ENCODE assay signal across 28 cellular contexts in the genomic region with DNA sequence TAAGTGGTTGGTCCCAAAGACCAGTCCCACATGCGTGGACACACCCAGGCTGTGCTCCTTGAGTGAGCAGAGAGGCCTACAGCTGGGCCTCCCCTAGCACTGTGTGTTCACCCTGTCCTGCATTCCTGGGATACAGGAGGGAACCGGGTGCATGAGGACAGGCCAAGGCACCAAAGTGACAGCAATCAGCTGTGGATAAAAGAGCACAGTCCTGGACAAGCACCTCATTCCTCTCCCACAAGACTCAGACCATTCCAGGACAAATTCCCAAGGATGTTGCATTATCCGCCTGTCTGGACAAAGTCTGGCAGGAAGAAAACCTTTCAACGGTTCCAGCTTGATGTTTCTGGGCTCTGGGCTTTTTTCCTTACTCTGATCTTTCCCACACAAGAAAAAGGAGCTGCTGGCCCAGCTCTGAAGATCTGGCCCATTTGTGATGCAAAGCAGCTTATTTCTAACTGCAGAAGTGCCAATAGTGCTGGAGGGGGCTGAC.
DNase-seq lines count a peak whose midpoint lies in the region; ATAC-seq and TF ChIP-seq lines count a peak whose summit lies in the region.
"Had no signal": no experiment of that assay in that cellular context is flagged by ENCODE, and none has a peak within 500 bp of the region (broad histone marks: within the 10 kb centered on the region; RNA-seq: fewer than 3 reads in every experiment).

No MANE protein-coding gene starts in this region.

- intact Hi-C loops in Right ventricle myocardium inferior (cut with DNase I) = no loop called here
- intact Hi-C loops in cardiac septum (cut with DNase I) = no loop called here

- H3K9me3 ChIP-seq in right atrium auricular region = peaks cover 0 to 7% of the 10 kb centered on the region in 2 donors
- H3K9me3 ChIP-seq in osteoblast (ENCODE audit: low read depth, low read length) = peaks cover 2% of the 10 kb centered on the region
- H3K9me3 ChIP-seq: Caco-2, colonic mucosa, lower lobe of right lung, MG63, sigmoid colon had no signal

- ATAC-seq in Right ventricle myocardium inferior (peak; percentile 82), HG03439 (IDR thresholded peaks at IDR 0.05; ENCODE audit: unreplicated experiment) (no peak), GM18861 (IDR thresholded peaks at IDR 0.05; ENCODE audit: unreplicated experiment) (no peak)
- ATAC-seq: activated CD8-positive, alpha-beta T cell treated with anti-CD3 and anti-CD28 coated beads for 36 hours; activated T-helper 17 cell treated with anti-CD3 and anti-CD28 coated beads, Interleukin-2, amount 50 U/mL, for 72 hours; lower lobe of right lung; PC-3 had no signal

- peak overlapping the region; percentile 74 for H2AFZ ChIP-seq in osteoblast (ENCODE audit: low read length)

- H4K20me1 ChIP-seq in osteoblast (ENCODE audit: insufficient read depth, low read length) = no peaks in the 10 kb centered on the region

- no peak for TF ChIP-seq CTCF in right atrium auricular region (IDR thresholded peaks at IDR 0.05)
- TF ChIP-seq CTCF in osteoblast (IDR thresholded peaks at IDR 0.05; ENCODE audit: extremely low read depth, low read depth, low read length) = no peak

- no peak overlapping the region for H3K4me2 ChIP-seq in osteoblast (ENCODE audit: insufficient read depth, low read length)
- H3K4me2 ChIP-seq: KMS-11 had no signal

- H3K4me1 ChIP-seq in right atrium auricular region (peaks cover 0 to 11% of the 10 kb centered on the region in 2 donors), osteoblast (ENCODE audit: insufficient read depth, low read length) (peaks cover 4% of the 10 kb centered on the region)
- H3K4me1 ChIP-seq: Caco-2, colonic mucosa, sigmoid colon had no signal

- no peaks in the 10 kb centered on the region for H3K36me3 ChIP-seq in right atrium auricular region
- H3K36me3 ChIP-seq in osteoblast (ENCODE audit: insufficient read depth, low read length) = no peaks in the 10 kb centered on the region
- H3K36me3 ChIP-seq: cardiac muscle cell, colonic mucosa, lower lobe of right lung, MG63, sigmoid colon, tibial nerve had no signal

- H3K27me3 ChIP-seq in right atrium auricular region = no peaks in the 10 kb centered on the region
- H3K27me3 ChIP-seq in osteoblast (ENCODE audit: insufficient read depth, low read length) = no peaks in the 10 kb centered on the region
- H3K27me3 ChIP-seq: cardiac muscle cell, colonic mucosa, MG63, sigmoid colon, tibial nerve had no signal

- H3K4me3 ChIP-seq in right atrium auricular region (no peak overlapping the region), osteoblast (ENCODE audit: insufficient read depth, low read length) (no peak overlapping the region)
- H3K4me3 ChIP-seq: cardiac muscle cell, colonic mucosa, lower lobe of right lung, MG63, sigmoid colon, tibial nerve had no signal

- peak overlapping the region; percentile 23 to 43 for H3K27ac ChIP-seq in right atrium auricular region
- H3K27ac ChIP-seq in osteoblast (ENCODE audit: low read depth, low read length) = no peak overlapping the region
- H3K27ac ChIP-seq: cardiac muscle cell, colonic mucosa, KMS-11, lower lobe of right lung, tibial nerve had no signal

- H3K79me2 ChIP-seq in osteoblast (ENCODE audit: insufficient read depth, low read length) = no peaks in the 10 kb centered on the region

- DNase-seq in Right ventricle myocardium inferior (ENCODE audit: missing footprints) = no peak
- no peak for DNase-seq in cardiac septum (ENCODE audit: low spot score)
- no peak for DNase-seq in right atrium auricular region (ENCODE audit: low spot score)
- peak; percentile 53 for DNase-seq in osteoblast (ENCODE audit: insufficient read length, low spot score, missing footprints)
- no peak for DNase-seq in SHP77 (lab: John Stamatoyannopoulos, UW)
- no peak for DNase-seq in dermis blood vessel endothelial cell
- DNase-seq: 8988T; activated CD4-positive, alpha-beta T cell treated with anti-CD3 and anti-CD28 coated beads for 1 hour; activated CD8-positive, alpha-beta T cell treated with anti-CD3 and anti-CD28 coated beads for 36 hours; Caco-2; colonic mucosa; H9; kidney; lower lobe of right lung; MG63; NCI-H1105 treated with DMSO at 0.1 percent for 48 hours; NCI-H2029; NCI-H524; PC-3; sigmoid colon; stimulated activated CD4-positive, alpha-beta T cell treated with anti-CD3 and anti-CD28 coated beads, Interleukin-4, amount 100 ng/mL, for 1 hour; T-helper 2 cell had no signal
